In the genomic region with DNA sequence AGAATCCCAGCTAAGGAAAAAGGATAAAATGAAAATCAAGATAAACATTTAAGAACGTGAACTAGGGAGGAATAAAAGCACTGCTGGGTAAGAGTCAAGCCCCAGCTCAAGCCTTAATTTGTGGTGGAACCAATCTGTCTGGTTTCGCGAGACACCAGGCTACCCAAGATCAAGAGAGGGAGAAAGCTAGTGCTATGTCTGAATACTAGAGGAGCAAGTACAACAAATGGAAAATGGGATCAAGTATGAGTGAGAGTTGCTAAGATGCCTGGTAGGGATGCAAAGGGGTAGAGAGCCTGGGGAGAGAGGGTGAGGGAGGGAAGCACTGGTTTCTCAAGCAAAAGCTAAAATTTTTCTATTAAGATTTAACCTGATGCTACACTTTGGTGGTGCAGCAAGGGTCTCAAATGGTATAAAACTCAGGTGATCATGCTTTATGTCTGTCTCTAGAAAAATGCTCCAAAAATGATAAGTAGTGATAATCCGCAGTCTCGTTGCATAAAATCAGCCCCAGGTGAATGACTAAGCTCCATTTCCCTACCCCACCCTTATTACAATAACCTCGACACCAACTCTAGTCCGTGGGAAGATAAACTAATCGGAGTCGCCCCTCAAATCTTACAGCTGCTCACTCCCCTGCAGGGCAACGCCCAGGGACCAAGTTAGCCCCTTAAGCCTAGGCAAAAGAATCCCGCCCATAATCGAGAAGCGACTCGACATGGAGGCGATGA, we compare ENCODE assay signal across 8 cellular contexts. TPM values are rescaled to one million over a fixed set of nuclear protein-coding genes. Genes with fewer than 3 reads are reported as not detected.
DNase-seq lines count a peak whose midpoint lies in the region; ATAC-seq, FAIRE-seq and TF ChIP-seq lines count a peak whose summit lies in the region.

No MANE protein-coding gene starts in this region.

- POLR2A ChIA-PET in BJ (lab: Charles Lee), result interaction anchor here (0.7 to 2.2 kb wide), 6 partner anchors 9 to 79 kb away, joined by 3 to 12 read pairs (median 8); a partner anchor contains a TSS

- peaks cover 48% of the 10 kb centered on the region for H3K4me1 ChIP-seq in MM.1S (ENCODE audit: low read length)

- intact Hi-C loops in natural killer cell (cut with micrococcal nuclease), result loop anchor here (1.0 to 5.0 kb wide), 3 partner anchors 33 to 337 kb away; a partner anchor contains a TSS

- peaks cover 29% of the 10 kb centered on the region for H3F3A ChIP-seq in MM.1S (ENCODE audit: insufficient read depth, low read length)

- H3K9me3 ChIP-seq in MM.1S (replicated peaks; ENCODE audit: insufficient read depth, low read length), result no peaks in the 10 kb centered on the region

- no peaks in the 10 kb centered on the region for H3K9me2 ChIP-seq in MM.1S (replicated peaks; ENCODE audit: insufficient read depth, low read length)

- DNase-seq in BJ (ENCODE audit: low read depth) (no peak), MM.1S (no peak), dermis blood vessel endothelial cell (peak; percentile 20), natural killer cell (no peak), NCI-H2029 (lab: John Stamatoyannopoulos, UW) (no peak), GM19238 (ENCODE audit: insufficient read length, low spot score) (no peak), D721Med (ENCODE audit: insufficient read length, low spot score) (no peak), GM20000 (ENCODE audit: low spot score) (no peak)

- no peaks in the 10 kb centered on the region for H3K9me3 Mint-ChIP-seq in natural killer cell

- peaks cover 64 to 74% of the 10 kb centered on the region in 2 donors for H3K4me1 Mint-ChIP-seq in natural killer cell

- no peak overlapping the region for H2AFZ ChIP-seq in MM.1S (ENCODE audit: low read length)

- peak overlapping the region; percentile 59 for H3K4me3 ChIP-seq in BJ (ENCODE audit: low read depth, low read length)
- peak overlapping the region; percentile 84 for H3K4me3 ChIP-seq in MM.1S (ENCODE audit: low read length)

- H3K27ac ChIP-seq in MM.1S (ENCODE audit: low read length), result peak overlapping the region; percentile 88

- H3K36me3 ChIP-seq in BJ (ENCODE audit: control insufficient read depth, insufficient read depth, low read length) (peaks cover 10% of the 10 kb centered on the region), MM.1S (replicated peaks; ENCODE audit: insufficient read depth, low read length) (peaks cover 10% of the 10 kb centered on the region; the same call in 1 of the 2 replicates)

- peak overlapping the region; percentile 84 for H3K9ac ChIP-seq in MM.1S (ENCODE audit: low read length)

- H3K27me3 Mint-ChIP-seq in natural killer cell (ENCODE audit: low read depth in 2 of 2), result no peaks in the 10 kb centered on the region

- H3K36me3 Mint-ChIP-seq in natural killer cell, result peaks cover 17% of the 10 kb centered on the region

- CTCF ChIA-PET in BJ (lab: Yijun Ruan, JAX), result interaction anchor here (1.4 to 1.7 kb wide), 2 partner anchors 12 to 43 kb away, joined by 3 to 8 read pairs; no protein-coding TSS in a partner anchor

- peak overlapping the region; percentile 86 for H3K4me3 Mint-ChIP-seq in natural killer cell

- no peaks in the 10 kb centered on the region for H3K27me3 ChIP-seq in BJ (ENCODE audit: control insufficient read depth, insufficient read depth, low read length)
- no peaks in the 10 kb centered on the region for H3K27me3 ChIP-seq in MM.1S (replicated peaks; ENCODE audit: insufficient read depth, low read length)

- H4K20me1 ChIP-seq in MM.1S (ENCODE audit: insufficient read depth, low read length), result peaks cover 46% of the 10 kb centered on the region

- FAIRE-seq in D721Med (lab: Jason Lieb, UNC), result no peak

- H3K79me2 ChIP-seq in MM.1S (ENCODE audit: low read length), result peaks cover 86% of the 10 kb centered on the region

- peak overlapping the region; percentile 65 for H3K4me2 ChIP-seq in MM.1S (ENCODE audit: low read depth, low read length)

- peak overlapping the region; percentile 99 for H3K27ac Mint-ChIP-seq in natural killer cell

- no peak for ATAC-seq in natural killer cell

- no peak for TF ChIP-seq CTCF in BJ (IDR thresholded peaks at IDR 0.05; ENCODE audit: insufficient read depth, low read depth, low read length)
- no peak for TF ChIP-seq CTCF in MM.1S (IDR thresholded peaks at IDR 0.05; ENCODE audit: low read length)
- TF ChIP-seq CTCF in natural killer cell (IDR thresholded peaks at IDR 0.05), result no peak
- TF ChIP-seq CTCF in D721Med (IDR thresholded peaks at IDR 0.05; ENCODE audit: insufficient read depth, missing control alignments), result no peak
- no peak for TF ChIP-seq CTCF in GM20000 (IDR thresholded peaks at IDR 0.05; ENCODE audit: extremely low read depth, missing control alignments)

RNA-seq across cellular contexts. Expression of a gene that starts 1.7 kb away (rescaled TPM):
- polyA plus RNA-seq in BJ (2011; rRNA removed), result 47.4 and 55.1 TPM in 2 replicates
- polyA minus RNA-seq in BJ (2011; rRNA and poly(A)+ RNA removed), result 76.9 and 78.7 TPM in 2 replicates
- total RNA-seq in dermis blood vessel endothelial cell (48.0 and 73.4 TPM in 2 replicates), natural killer cell (100 to 1,000 TPM; 106 to 154 (median 140) TPM)

RNA-seq across cellular contexts. Expression of a gene that starts 32.9 kb away (rescaled TPM):
- 18.2 and 38.5 TPM in 2 replicates for polyA plus RNA-seq in BJ (2011; rRNA removed)
- polyA minus RNA-seq in BJ (2011; rRNA and poly(A)+ RNA removed), result 26.7 and 27.4 TPM in 2 replicates
- 23.5 and 30.9 TPM in 2 replicates for total RNA-seq in dermis blood vessel endothelial cell
- total RNA-seq in natural killer cell, result 10 to 100 TPM; 44.0 to 48.8 (median 46.3) TPM
